Comparison of ENCODE assay signal across 8 cellular contexts in genomic region chr17:78781339-78782304, GRCh38. TPM values are rescaled to one million over a fixed set of nuclear protein-coding genes. Genes with fewer than 3 reads are reported as not detected.
A peak's percentile ranks its signal among the peaks of the same experiment; 100 is the strongest.
DNase-seq lines count a peak whose midpoint lies in the region; ATAC-seq and TF ChIP-seq lines count a peak whose summit lies in the region.

Gene CYTH1 (minus strand): TSS chr17:78782273. CDS start chr17:78782223, 50 bp downstream.

- H3K4me3 Mint-ChIP-seq in activated T-cell treated with anti-CD3 and anti-CD28 coated beads, Interleukin-2, amount 50 U/mL, for 4 hours = peak within 1 kb of the TSS; percentile 90

- H3K36me3 ChIP-seq in neural cell (ENCODE audit: insufficient read depth, low read length) = no peaks in the 10 kb centered on the region
- no peaks in the 10 kb centered on the region for H3K36me3 ChIP-seq in vagina

- no peak for TF ChIP-seq CTCF in fibroblast of the aortic adventitia (IDR thresholded peaks at IDR 0.05; ENCODE audit: insufficient read depth, low read length)
- no peak for TF ChIP-seq CTCF in neural cell (IDR thresholded peaks at IDR 0.05; ENCODE audit: poor library complexity, severe bottlenecking)
- no peak for TF ChIP-seq CTCF in vagina (IDR thresholded peaks at IDR 0.05)

- no peaks in the 10 kb centered on the region for H4K20me1 ChIP-seq in neural cell (ENCODE audit: insufficient read depth)

- peak within 1 kb of the TSS; percentile 85 for H3K4me2 ChIP-seq in neural cell (ENCODE audit: low read length)

- H3K36me3 Mint-ChIP-seq in activated T-cell treated with anti-CD3 and anti-CD28 coated beads, Interleukin-2, amount 50 U/mL, for 4 hours (ENCODE audit: insufficient read depth) = no peaks in the 10 kb centered on the region

- no peaks in the 10 kb centered on the region for H3K9me2 ChIP-seq in neural cell (ENCODE audit: insufficient read depth, low read length)

- H3K9ac ChIP-seq in neural cell (ENCODE audit: low read length) = peak within 1 kb of the TSS; percentile 78

- DNase-seq in COLO668 (lab: John Stamatoyannopoulos, UW; ENCODE audit: unreplicated experiment) (peak; percentile 38), Kasumi-1 (lab: John Stamatoyannopoulos, UW) (peak; percentile 44 to 54), fibroblast of the aortic adventitia (ENCODE audit: low read depth) (peak; percentile 19), vagina (ENCODE audit: extremely low spot score in 2 of 2) (no peak), SKM-1 (lab: John Stamatoyannopoulos, UW; ENCODE audit: unreplicated experiment) (no peak)
- no peak for DNase-seq in activated T-cell treated with anti-CD3 and anti-CD28 coated beads, Interleukin-2, amount 50 U/mL, for 4 hours

- H3K9me3 Mint-ChIP-seq in activated T-cell treated with anti-CD3 and anti-CD28 coated beads, Interleukin-2, amount 50 U/mL, for 4 hours = no peaks in the 10 kb centered on the region

- H3K27me3 ChIP-seq in neural cell (ENCODE audit: insufficient read depth, low read depth, low read length) (no peaks in the 10 kb centered on the region), vagina (no peaks in the 10 kb centered on the region)

- TF ChIP-seq POLR2A in vagina (IDR thresholded peaks at IDR 0.05) = peak in 1 of 2 donors; percentile 88

- TF ChIP-seq RAD21 in neural cell (conservative IDR thresholded peaks at IDR 0.05) = peak; percentile 26

- H3K4me1 ChIP-seq in vagina = peaks cover 25% of the 10 kb centered on the region

- H3K4me3 ChIP-seq in fibroblast of the aortic adventitia (ENCODE audit: low read depth, low read length) (peak within 1 kb of the TSS; percentile 83), neural cell (ENCODE audit: low read length) (peak within 1 kb of the TSS; percentile 76), vagina (peak within 1 kb of the TSS; percentile 69 to 95)

- H3F3A ChIP-seq in neural cell (ENCODE audit: insufficient read depth, low read length, poor library complexity, severe bottlenecking) = no peaks in the 10 kb centered on the region

- no peaks in the 10 kb centered on the region for H3K27me3 Mint-ChIP-seq in activated T-cell treated with anti-CD3 and anti-CD28 coated beads, Interleukin-2, amount 50 U/mL, for 4 hours (ENCODE audit: low read depth)

- peak within 1 kb of the TSS; percentile 44 for H3K27ac ChIP-seq in neural cell (ENCODE audit: low read length)
- H3K27ac ChIP-seq in vagina = peak within 1 kb of the TSS; percentile 97

- no peak for TF ChIP-seq EP300 in neural cell (conservative IDR thresholded peaks at IDR 0.05; ENCODE audit: poor library complexity, severe bottlenecking)

- peaks cover 57% of the 10 kb centered on the region for H3K4me1 Mint-ChIP-seq in activated T-cell treated with anti-CD3 and anti-CD28 coated beads, Interleukin-2, amount 50 U/mL, for 4 hours (ENCODE audit: low read depth)

- intact Hi-C loops in vagina (cut with DNase I) = no loop called here

- H2AFZ ChIP-seq in neural cell (ENCODE audit: low read depth, low read length) = peak within 1 kb of the TSS; percentile 52

- H3K9me3 ChIP-seq in neural cell (ENCODE audit: low read length) = no peaks in the 10 kb centered on the region
- H3K9me3 ChIP-seq in vagina = no peaks in the 10 kb centered on the region

- ATAC-seq in GM21515 (IDR thresholded peaks at IDR 0.05; ENCODE audit: unreplicated experiment) = peak; percentile 3
- peak; percentile 16 to 22 for ATAC-seq in activated T-cell treated with anti-CD3 and anti-CD28 coated beads, Interleukin-2, amount 50 U/mL, for 4 hours

- H3K79me2 ChIP-seq in neural cell (replicated peaks; ENCODE audit: insufficient read depth, low read length) = peaks cover 27% of the 10 kb centered on the region

TF ChIP-seq in neural cell, 6 proteins besides CTCF, POLR2A, EP300 and RAD21:
- peak; percentile 75 for TF ChIP-seq POLR2AphosphoS5 (IDR thresholded peaks at IDR 0.05)
- TF ChIP-seq SMC3 (conservative IDR thresholded peaks at IDR 0.05; ENCODE audit: poor library complexity) = no peak
- peak; percentile 32 for TF ChIP-seq MXI1 (conservative IDR thresholded peaks at IDR 0.05; ENCODE audit: poor library complexity, severe bottlenecking)
- TF ChIP-seq TAF1 (IDR thresholded peaks at IDR 0.05; ENCODE audit: low read depth) = no peak
- no peak for TF ChIP-seq REST (IDR thresholded peaks at IDR 0.05; ENCODE audit: borderline replicate concordance)

RNA-seq across cellular contexts. Expression of gene CYTH1, which starts in this region (rescaled TPM):
- total RNA-seq in activated T-cell treated with anti-CD3 and anti-CD28 coated beads, Interleukin-2, amount 50 U/mL, for 4 hours = 10 to 100 TPM; 55.9 to 99.3 (median 82.8) TPM
- total RNA-seq in fibroblast of the aortic adventitia (ENCODE audit: low replicate concordance) (7.8 and 13.8 TPM in 2 replicates), vagina (62.9 TPM)
- polyA plus RNA-seq in neural cell = 120 and 131 TPM in 2 replicates
- 99.0 and 99.1 TPM in 2 replicates for polyA minus RNA-seq in neural cell

Comparison
In these comparisons a context has a peak if more than half of its experiments do, and no peak if none do; other contexts are left out.
1. DNase-seq: peak in COLO668 (single experiment), Kasumi-1 (2 of 2) and fibroblast of the aortic adventitia (single experiment); none in activated T-cell treated with anti-CD3 and anti-CD28 coated beads, Interleukin-2, amount 50 U/mL, for 4 hours (single experiment), vagina (0 of 2) and SKM-1 (single experiment).
2. Peak in every context shown above with its lines, with median percentiles within 50 percentile points of each other: H3K4me3 ChIP-seq.